8 cellular contexts compared by ENCODE assay signal in the genomic region with DNA sequence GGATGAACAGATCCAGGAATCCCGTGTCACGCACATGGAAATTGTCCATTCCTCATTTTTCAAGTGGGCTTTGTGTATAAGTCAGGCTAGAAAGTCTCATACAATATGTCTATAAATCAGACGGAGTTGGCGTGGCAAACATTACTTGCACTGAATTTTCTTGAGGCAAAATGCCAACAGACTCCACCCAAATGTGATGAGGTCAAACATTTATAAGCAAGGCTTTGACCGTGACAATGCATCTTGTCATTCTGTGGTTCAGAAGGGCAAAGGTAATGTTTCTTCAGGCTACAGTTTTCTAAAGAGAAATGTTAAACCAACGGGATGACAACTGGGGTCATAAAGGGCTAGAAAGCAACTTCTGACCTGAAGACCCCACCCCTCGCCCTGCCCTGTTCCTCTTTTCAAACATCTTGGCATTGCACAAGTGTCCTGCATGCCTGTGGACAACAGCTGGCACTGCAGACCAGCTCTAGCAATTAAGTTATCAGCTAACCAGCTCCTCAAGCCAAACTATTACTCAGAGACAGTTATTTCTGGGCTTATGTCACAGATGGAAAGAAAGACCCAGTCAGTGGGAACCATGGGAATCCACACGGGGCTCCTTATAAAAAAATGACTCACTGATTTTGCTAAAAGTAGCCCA. TPM values are rescaled to one million over a fixed set of nuclear protein-coding genes. Genes with fewer than 3 reads are reported as not detected.
DNase-seq lines count a peak whose midpoint lies in the region; ATAC-seq and TF ChIP-seq lines count a peak whose summit lies in the region.

No MANE protein-coding gene starts in this region.

- intact Hi-C loops in PC-9 (cut with micrococcal nuclease; ENCODE audit: unreplicated experiment), result loop anchor here (2.0 kb wide), 1 partner anchor 126 kb away; no protein-coding TSS in a partner anchor

- H3K4me3 ChIP-seq in BLaER1, result no peak overlapping the region
- H3K4me3 ChIP-seq in PC-9, result no peak overlapping the region
- no peak overlapping the region for H3K4me3 ChIP-seq in epithelial cell of esophagus (ENCODE audit: low read length)

- H3K4me1 ChIP-seq in BLaER1 (peaks cover 96% of the 10 kb centered on the region), PC-9 (replicated peaks; ENCODE audit: insufficient read depth) (peaks cover 66% of the 10 kb centered on the region)

- no TSS peak for BruUV-seq in PC-9 (replicated peaks; lab: Mats Ljungman, UMichigan)

- ATAC-seq in HG03139 (IDR thresholded peaks at IDR 0.05; ENCODE audit: unreplicated experiment), result no peak

- CTCF ChIA-PET in PC-9 (lab: Charles Lee), result interaction anchor here (0.6 kb wide), 1 partner anchor 26 kb away, joined by 3 read pairs; no protein-coding TSS in a partner anchor

- H4K20me1 ChIP-seq in BLaER1 (no peaks in the 10 kb centered on the region), PC-9 (ENCODE audit: insufficient read depth) (peaks cover 11% of the 10 kb centered on the region)

- H3K4me2 ChIP-seq in BLaER1 (peak overlapping the region; percentile 93), PC-9 (no peak overlapping the region; the same call in 1 of the 2 replicates)

- no peaks in the 10 kb centered on the region for H3K9me3 ChIP-seq in BLaER1
- no peaks in the 10 kb centered on the region for H3K9me3 ChIP-seq in PC-9 (ENCODE audit: insufficient read depth, low read depth)

- no peak overlapping the region for H2AFZ ChIP-seq in PC-9

- H3K27ac ChIP-seq in BLaER1, result no peak overlapping the region
- peak overlapping the region; percentile 42 for H3K27ac ChIP-seq in PC-9

- DNase-seq in PC-9 (peak; percentile 47 to 77), epithelial cell of esophagus (ENCODE audit: low read depth) (peak; percentile 66), non-pigmented ciliary epithelial cell (ENCODE audit: low read depth) (peak; percentile 85), NCI-H2227 treated with DMSO at 0.1 percent for 48 hours (lab: John Stamatoyannopoulos, UW) (no peak), NCI-H2171 treated with DMSO at 0.1 percent for 48 hours (lab: John Stamatoyannopoulos, UW) (no peak), midbrain (lab: John Stamatoyannopoulos, UW) (no peak)

- TF ChIP-seq CTCF in PC-9 (conservative IDR thresholded peaks at IDR 0.05), result 0 out of 2 replicates have a peak, but pooled peaks have one; percentile 13
- no peak for TF ChIP-seq CTCF in epithelial cell of esophagus (IDR thresholded peaks at IDR 0.05; ENCODE audit: insufficient read depth, low read depth, low read length, missing control alignments)

- no peaks in the 10 kb centered on the region for H3K9me2 ChIP-seq in PC-9 (ENCODE audit: insufficient read depth)

- no peaks in the 10 kb centered on the region for H3K79me2 ChIP-seq in PC-9 (ENCODE audit: low read depth)

- H3F3A ChIP-seq in PC-9 (ENCODE audit: insufficient read depth, low read depth), result peaks cover 34% of the 10 kb centered on the region

- H3K27me3 ChIP-seq in BLaER1, result no peaks in the 10 kb centered on the region
- no peaks in the 10 kb centered on the region for H3K27me3 ChIP-seq in PC-9 (ENCODE audit: insufficient read depth, low read depth)

- POLR2A ChIA-PET in PC-9 (lab: Charles Lee; ENCODE audit: unreplicated experiment), result interaction anchor here (0.9 kb wide), 1 partner anchor 42 kb away, joined by 4 read pairs; no protein-coding TSS in a partner anchor

- no peak overlapping the region for H3K9ac ChIP-seq in BLaER1

- H3K36me3 ChIP-seq in BLaER1 (no peaks in the 10 kb centered on the region), PC-9 (ENCODE audit: low read depth) (no peaks in the 10 kb centered on the region)

RNA-seq across cellular contexts. Expression of a gene that starts 36.5 kb away (rescaled TPM):
- total RNA-seq in PC-9 (2021), result 2.6 and 4.2 TPM in 2 replicates

RNA-seq across cellular contexts. Expression of a gene that starts 42.0 kb away (rescaled TPM):
- total RNA-seq in PC-9 (2021), result 15.4 and 18.1 TPM in 2 replicates

Comparison
In these comparisons a context has a peak if more than half of its experiments do, and no peak if none do; other contexts are left out.
1. DNase-seq: peak in PC-9 (2 of 2), epithelial cell of esophagus (single experiment) and non-pigmented ciliary epithelial cell (single experiment); none in NCI-H2227 treated with DMSO at 0.1 percent for 48 hours (single experiment), NCI-H2171 treated with DMSO at 0.1 percent for 48 hours (single experiment) and midbrain (single experiment).